Comparison of ENCODE assay signal across 15 cellular contexts in genomic region chr17:6591599-6592158, GRCh38. TPM values are rescaled to one million over a fixed set of nuclear protein-coding genes. Genes with fewer than 3 reads are reported as not detected.
DNase-seq lines count a peak whose midpoint lies in the region; ATAC-seq and TF ChIP-seq lines count a peak whose summit lies in the region.
"Had no signal": no experiment of that assay in that cellular context is flagged by ENCODE, and none has a peak within 500 bp of the region (broad histone marks: within the 10 kb centered on the region; RNA-seq: fewer than 3 reads in every experiment).

No MANE protein-coding gene starts in this region.

- peaks cover 6% of the 10 kb centered on the region for H3K9me1 ChIP-seq in IMR-90 (ENCODE audit: insufficient read depth, low read length)

- H2BK15ac ChIP-seq in IMR-90 (ENCODE audit: low read depth, low read length) = peak overlapping the region; percentile 72; the same call in 2 of the 3 replicates
- H2BK15ac ChIP-seq in mesenchymal stem cell (ENCODE audit: low read depth, poor library complexity, severe bottlenecking) = no peak overlapping the region

- in situ Hi-C loops in IMR-90 (cut with MboI; ENCODE audit: low sequenced_read_pairs) = no loop called here

- H4K8ac ChIP-seq in IMR-90 (ENCODE audit: low read depth in 2 of 2, low read length in 2 of 2) (peak overlapping the region; percentile 7 to 71; a peak in 3 of 4 replicates), mesenchymal stem cell (ENCODE audit: low read length) (no peak overlapping the region)

- peak overlapping the region; percentile 75 for H2BK120ac ChIP-seq in IMR-90 (ENCODE audit: low read depth, low read length)
- H2BK120ac ChIP-seq in mesenchymal stem cell (ENCODE audit: low read depth, low read length) = no peak overlapping the region

- H4K5ac ChIP-seq in IMR-90 (ENCODE audit: low read depth, low read length) = peak overlapping the region; percentile 42; the same call in 1 of the 2 replicates

- H2AFZ ChIP-seq in IMR-90 (replicated peaks; ENCODE audit: low read length, poor library complexity) (peak overlapping the region; percentile 28), mesenchymal stem cell (ENCODE audit: low read depth, low read length) (no peak overlapping the region)

- peak overlapping the region; percentile 93 for H2BK5ac ChIP-seq in IMR-90 (ENCODE audit: low read depth, low read length, poor library complexity, severe bottlenecking)
- peak overlapping the region; percentile 97 for H2BK5ac ChIP-seq in mesenchymal stem cell (ENCODE audit: low read depth, low read length, poor library complexity, severe bottlenecking)

- H3K9ac ChIP-seq in IMR-90 (ENCODE audit: low read depth, low read length) (no peak overlapping the region), mesenchymal stem cell (ENCODE audit: low read length) (no peak overlapping the region)
- H3K9ac ChIP-seq: KMS-11 had no signal

- H3K14ac ChIP-seq in IMR-90 (replicated peaks; ENCODE audit: low read depth, low read length) (peak overlapping the region; percentile 77), mesenchymal stem cell (ENCODE audit: low read length in 2 of 2) (no peak overlapping the region)

- POLR2A ChIA-PET in IMR-90 (lab: Charles Lee; ENCODE audit: unreplicated experiment) = no interaction called here

- H3K4me2 ChIP-seq in IMR-90 (ENCODE audit: low read depth, low read length) (peak overlapping the region; percentile 27; the same call in 1 of the 2 replicates), mesenchymal stem cell (ENCODE audit: low read length, poor library complexity, severe bottlenecking) (peak overlapping the region; percentile 0)
- H3K4me2 ChIP-seq: KMS-11 had no signal

- H3K23ac ChIP-seq in IMR-90 (ENCODE audit: low read depth, low read length) (peak overlapping the region; percentile 61; the same call in 1 of the 2 replicates), mesenchymal stem cell (ENCODE audit: low read length in 2 of 2) (no peak overlapping the region)

- H2BK20ac ChIP-seq in IMR-90 (ENCODE audit: low read depth, low read length) = peak overlapping the region; percentile 77

- H3K36me3 ChIP-seq in IMR-90 (ENCODE audit: control insufficient read depth, insufficient read depth, low read length) = peaks cover 30% of the 10 kb centered on the region
- peaks cover 25 to 95% of the 10 kb centered on the region in 2 experiments for H3K36me3 ChIP-seq in mesenchymal stem cell (ENCODE audit: control insufficient read depth in 1 of 2, insufficient read depth in 2 of 2, low read depth in 1 of 2, low read length in 2 of 2)
- H3K36me3 ChIP-seq in spleen = peaks cover 0 to 100% (median 67%) of the 10 kb centered on the region in 6 donors

- TF ChIP-seq POLR2A in IMR-90 (IDR thresholded peaks at IDR 0.05; ENCODE audit: low read depth, low read length) (no peak), spleen (IDR thresholded peaks at IDR 0.05) (no peak)

- peak; percentile 86 for DNase-seq in AG10803 (ENCODE audit: low read depth)
- peak; percentile 94 for DNase-seq in IMR-90
- DNase-seq in dedifferentiated amniotic fluid mesenchymal stem cell (ENCODE audit: extremely low spot score) = peak; percentile 34
- peak; percentile 71 for DNase-seq in mesenchymal stem cell
- no peak for DNase-seq in NCI-H82 treated with DMSO at 0.1 percent for 48 hours (lab: John Stamatoyannopoulos, UW; ENCODE audit: unreplicated experiment)
- DNase-seq in spleen = no peak
- DNase-seq: amygdala; CD8-positive, alpha-beta memory T cell; foreskin melanocyte; NCI-H524 treated with DMSO at 0.1 percent for 48 hours; T-cell had no signal

- peak overlapping the region; percentile 25; the same call in 1 of the 2 replicates for H3K56ac ChIP-seq in IMR-90 (ENCODE audit: extremely low read depth, insufficient read depth, low read length)

- peak overlapping the region; percentile 58 for H2AK5ac ChIP-seq in IMR-90 (ENCODE audit: low read depth, low read length)
- H2AK5ac ChIP-seq in mesenchymal stem cell (ENCODE audit: low read length, severe bottlenecking) = peak overlapping the region; percentile 9

- peaks cover 6% of the 10 kb centered on the region for H3K4me1 ChIP-seq in IMR-90 (ENCODE audit: control insufficient read depth, insufficient read depth, low read length)
- no peaks in the 10 kb centered on the region for H3K4me1 ChIP-seq in mesenchymal stem cell (ENCODE audit: control insufficient read depth, insufficient read depth, low read depth, low read length)
- H3K4me1 ChIP-seq in spleen = peaks cover 0 to 32% (median 10%) of the 10 kb centered on the region in 6 donors

- H4K91ac ChIP-seq in IMR-90 (ENCODE audit: insufficient read depth, low read depth, low read length) (peak overlapping the region; percentile 53), mesenchymal stem cell (ENCODE audit: low read length) (no peak overlapping the region)

- CTCF ChIA-PET in IMR-90 (lab: Yijun Ruan, JAX) = no interaction called here

- H3K27ac ChIP-seq in IMR-90 (ENCODE audit: insufficient read depth, low read length) (peak overlapping the region; percentile 12; the same call in 1 of the 2 replicates), mesenchymal stem cell (ENCODE audit: low read length, poor library complexity, severe bottlenecking) (peak overlapping the region; percentile 95), spleen (peak overlapping the region in 3 of 8 donors; percentile 8 to 80 (median 14))
- H3K27ac ChIP-seq: KMS-11 had no signal

- peaks cover 12 to 14% of the 10 kb centered on the region in 2 experiments for H3K79me1 ChIP-seq in IMR-90 (ENCODE audit: low read depth in 1 of 2, low read length in 2 of 2)
- peaks cover 20% of the 10 kb centered on the region for H3K79me1 ChIP-seq in mesenchymal stem cell (replicated peaks; ENCODE audit: low read length, poor library complexity, severe bottlenecking)

- BruUV-seq in IMR-90 (replicated peaks; lab: Mats Ljungman, UMichigan) = no TSS peak

- no peak overlapping the region for H2BK12ac ChIP-seq in mesenchymal stem cell (ENCODE audit: low read length in 2 of 2)

- H3K4me3 ChIP-seq in AG10803 (ENCODE audit: low read length) (no peak overlapping the region), IMR-90 (ENCODE audit: insufficient read depth, low read depth, low read length) (no peak overlapping the region), mesenchymal stem cell (ENCODE audit: insufficient read depth in 1 of 2, low read depth in 1 of 2, low read length in 2 of 2) (no peak overlapping the region), spleen (no peak overlapping the region)

- ATAC-seq in IMR-90 (ENCODE audit: low read depth) (peak; percentile 92), GM21717 (IDR thresholded peaks at IDR 0.05; ENCODE audit: unreplicated experiment) (no peak), HG03175 (IDR thresholded peaks at IDR 0.05; ENCODE audit: unreplicated experiment) (no peak)
- ATAC-seq: sciatic nerve, T-cell had no signal

- TF ChIP-seq RAD21 in IMR-90 (IDR thresholded peaks at IDR 0.05; ENCODE audit: low read length) = 0 out of 2 replicates have a peak, but pooled peaks have one; percentile 3

- intact Hi-C loops in IMR-90 (cut with micrococcal nuclease) (loop anchor here (5.0 kb wide), 1 partner anchor 119 kb away; no protein-coding TSS in a partner anchor), spleen (cut with DNase I; ENCODE audit: low total_unique reads) (no loop called here)

- WGBS in IMR-90 (ENCODE audit: extremely low coverage in 2 of 2, insufficient read length in 1 of 2), 2 experiments = 100% methylated on average over 1 of the region's 7 CpGs; no CpG with 5 or more reads in 1 of the 2 experiments
- WGBS in mesenchymal stem cell = 61% methylated on average over 7 of the region's 7 CpGs
- WGBS in spleen, 5 donors = 63 to 87% (median 77%) methylated on average over 7 of the region's 7 CpGs

- H3K18ac ChIP-seq in IMR-90 (ENCODE audit: low read depth, low read length) = peak overlapping the region; percentile 73; the same call in 1 of the 2 replicates
- no peak overlapping the region for H3K18ac ChIP-seq in mesenchymal stem cell (ENCODE audit: low read depth in 1 of 2, low read length in 2 of 2)

- H3K4ac ChIP-seq in IMR-90 (ENCODE audit: low read depth, low read length) = peak overlapping the region; percentile 61
- H3K4ac ChIP-seq in mesenchymal stem cell (ENCODE audit: low read depth in 1 of 2, low read length in 2 of 2) = no peak overlapping the region

- dilution Hi-C loops in IMR-90 (cut with HindIII; ENCODE audit: low sequenced_read_pairs, unreplicated experiment) = no loop called here

- no peak overlapping the region for H2AK9ac ChIP-seq in IMR-90 (replicated peaks; ENCODE audit: low read depth, low read length, poor library complexity)

- H3K27me3 ChIP-seq in IMR-90 (ENCODE audit: control insufficient read depth, insufficient read depth, low read length) = no peaks in the 10 kb centered on the region
- no peaks in the 10 kb centered on the region for H3K27me3 ChIP-seq in mesenchymal stem cell (ENCODE audit: control insufficient read depth in 1 of 2, insufficient read depth in 1 of 2, low read length in 2 of 2)
- H3K27me3 ChIP-seq in spleen (replicated peaks in 1 of 7) = no peaks in the 10 kb centered on the region

- H3K9me3 ChIP-seq in IMR-90 (ENCODE audit: control insufficient read depth, insufficient read depth, low read length) (no peaks in the 10 kb centered on the region), mesenchymal stem cell (ENCODE audit: control insufficient read depth, low read length) (no peaks in the 10 kb centered on the region), spleen (no peaks in the 10 kb centered on the region)

- peaks cover 4% of the 10 kb centered on the region; the same call in 1 of the 2 replicates for H4K20me1 ChIP-seq in IMR-90 (ENCODE audit: insufficient read depth, low read length)

- TF ChIP-seq CTCF in AG10803 (conservative IDR thresholded peaks at IDR 0.05; ENCODE audit: low read length) = no peak
- TF ChIP-seq CTCF in IMR-90 (conservative IDR thresholded peaks at IDR 0.05; ENCODE audit: low read depth, low read length) = no peak
- no peak for TF ChIP-seq CTCF in spleen (IDR thresholded peaks at IDR 0.05 in 8 of 11, conservative IDR thresholded peaks at IDR 0.05 in 3 of 11)

RNA-seq across cellular contexts. Expression of gene PITPNM3, which starts 35.3 kb away (rescaled TPM):
- total RNA-seq in IMR-90 (2012; rRNA removed) = 0.54 and 0.56 TPM in 2 replicates
- 1.7 and 2.0 TPM in 2 replicates for polyA plus RNA-seq in IMR-90 (2012; rRNA removed)
- 0.64 and 1.1 TPM in 2 replicates for polyA plus RNA-seq in IMR-90 (2012; cell fraction: cytosol; rRNA removed)
- polyA plus RNA-seq in IMR-90 (2012; cell fraction: nucleus; rRNA removed; ENCODE audit: low replicate concordance) = 2.9 and 5.2 TPM in 2 replicates
- 0.26 TPM for polyA plus RNA-seq in mesenchymal stem cell (2013, experiment 1 of 2)
- 0.25 TPM for polyA plus RNA-seq in mesenchymal stem cell (2013, experiment 2 of 2)
- total RNA-seq in spleen = 100 to 1,000 TPM in 6 of 7 donors, 10 to 100 TPM in 1; 51.9 to 215 (median 140) TPM
- 10 to 100 TPM in 1 of 3 donors, 1 to 10 TPM in 2; 5.4 to 63.3 (median 9.1) TPM for polyA plus RNA-seq in spleen
- polyA plus RNA-seq: CD8-positive, alpha-beta memory T cell had no signal

RNA-seq across cellular contexts. Expression of gene KIAA0753, which starts 48.8 kb away (rescaled TPM):
- 17.6 and 18.3 TPM in 2 replicates for total RNA-seq in IMR-90 (2012; rRNA removed)
- polyA plus RNA-seq in IMR-90 (2012; rRNA removed) = 6.8 and 10.2 TPM in 2 replicates
- polyA plus RNA-seq in IMR-90 (2012; cell fraction: cytosol; rRNA removed) = 1.7 and 3.5 TPM in 2 replicates
- 6.1 and 34.4 TPM in 2 replicates for polyA plus RNA-seq in IMR-90 (2012; cell fraction: nucleus; rRNA removed; ENCODE audit: low replicate concordance)
- 9.2 TPM for polyA plus RNA-seq in mesenchymal stem cell (2013, experiment 1 of 2)
- polyA plus RNA-seq in mesenchymal stem cell (2013, experiment 2 of 2) = 9.4 TPM
- 10 to 100 TPM; 13.1 to 21.8 (median 18.9) TPM for total RNA-seq in spleen
- 1 to 10 TPM; 4.2 to 9.5 (median 5.6) TPM for polyA plus RNA-seq in spleen

RNA-seq across cellular contexts. Expression of gene TXNDC17, which starts 49.2 kb away (rescaled TPM):
- total RNA-seq in IMR-90 (2012; rRNA removed) (45.0 and 174 TPM in 2 replicates), spleen (100 to 1,000 TPM in 2 of 7 donors, 10 to 100 TPM in 5; 38.8 to 114 (median 76.2) TPM)
- polyA plus RNA-seq in IMR-90 (2012; rRNA removed) (494 and 518 TPM in 2 replicates), spleen (100 to 1,000 TPM in 2 of 3 donors, 10 to 100 TPM in 1; 90.5 to 215 (median 140) TPM)
- polyA plus RNA-seq in IMR-90 (2012; cell fraction: cytosol; rRNA removed) = 496 and 532 TPM in 2 replicates
- 127 and 204 TPM in 2 replicates for polyA plus RNA-seq in IMR-90 (2012; cell fraction: nucleus; rRNA removed; ENCODE audit: low replicate concordance)
- 162 TPM for polyA plus RNA-seq in mesenchymal stem cell (2013, experiment 1 of 2)
- 181 TPM for polyA plus RNA-seq in mesenchymal stem cell (2013, experiment 2 of 2)

RNA-seq across cellular contexts. Expression of gene MED31, which starts 59.7 kb away (rescaled TPM):
- total RNA-seq in IMR-90 (2012; rRNA removed) (5.6 and 8.1 TPM in 2 replicates), spleen (10 to 100 TPM in 6 of 7 donors, 1 to 10 TPM in 1; 6.0 to 18.2 (median 16.1) TPM)
- polyA plus RNA-seq in IMR-90 (2012; rRNA removed) (11.6 and 13.9 TPM in 2 replicates), spleen (10 to 100 TPM; 17.3 to 28.9 (median 17.5) TPM)
- polyA plus RNA-seq in IMR-90 (2012; cell fraction: cytosol; rRNA removed) = 2.4 and 9.5 TPM in 2 replicates
- 0.83 and 9.7 TPM in 2 replicates for polyA plus RNA-seq in IMR-90 (2012; cell fraction: nucleus; rRNA removed; ENCODE audit: low replicate concordance)
- polyA plus RNA-seq in mesenchymal stem cell (2013, experiment 1 of 2) = 58.4 TPM
- 61.3 TPM for polyA plus RNA-seq in mesenchymal stem cell (2013, experiment 2 of 2)

RNA-seq across cellular contexts. Expression of gene C17orf100, which starts 59.9 kb away (rescaled TPM):
- 0.18 and 0.28 TPM in 2 replicates for total RNA-seq in IMR-90 (2012; rRNA removed)
- polyA plus RNA-seq in IMR-90 (2012; rRNA removed) = 1.8 and 2.9 TPM in 2 replicates
- polyA plus RNA-seq in IMR-90 (2012; cell fraction: cytosol; rRNA removed) = 1.8 and 2.8 TPM in 2 replicates
- polyA plus RNA-seq in IMR-90 (2012; cell fraction: nucleus; rRNA removed; ENCODE audit: low replicate concordance) = 1.4 and 1.8 TPM in 2 replicates
- polyA plus RNA-seq in mesenchymal stem cell (2013, experiment 1 of 2) = 2.1 TPM
- 1.9 TPM for polyA plus RNA-seq in mesenchymal stem cell (2013, experiment 2 of 2)
- 1 to 10 TPM; 1.1 to 2.8 (median 2.3) TPM for total RNA-seq in spleen
- 1 to 10 TPM; 4.2 to 4.7 (median 4.3) TPM for polyA plus RNA-seq in spleen

Comparison
In these comparisons a context has a peak if more than half of its experiments do, and no peak if none do; other contexts are left out.
1. DNase-seq: peak in AG10803 (single experiment), IMR-90 (single experiment), dedifferentiated amniotic fluid mesenchymal stem cell (single experiment) and mesenchymal stem cell (single experiment); none in NCI-H82 treated with DMSO at 0.1 percent for 48 hours (single experiment) and spleen (single experiment).
2. RNA of gene PITPNM3, which starts 35.3 kb away (total RNA-seq): 51.9 to 215 TPM in spleen; 0.54 to 0.56 TPM in IMR-90; every median in the first group is over 10 times any median in the second.